Comparison of ENCODE assay signal across 21 cellular contexts in genomic region chr2:163656622-163657021, GRCh38.
DNase-seq lines count a peak whose midpoint lies in the region; TF ChIP-seq lines count a peak whose summit lies in the region.
"Had no signal": no experiment of that assay in that cellular context is flagged by ENCODE, and none has a peak within 500 bp of the region (broad histone marks: within the 10 kb centered on the region; RNA-seq: fewer than 3 reads in every experiment).

No MANE protein-coding gene starts in this region.

- POLR2A ChIA-PET in SK-N-SH (lab: Yijun Ruan, JAX) (no interaction called here), PC-9 (lab: Charles Lee; ENCODE audit: unreplicated experiment) (no interaction called here)

- H3K9me3 Mint-ChIP-seq in chondrocyte (ENCODE audit: low read depth) (no peaks in the 10 kb centered on the region), progenitor cell of endocrine pancreas (ENCODE audit: low read depth) (peaks cover under 1% of the 10 kb centered on the region)
- H3K9me3 Mint-ChIP-seq: activated B cell treated with CpG ODN at 0.5 μM for 24 hours had no signal

- no TSS peak for BruUV-seq in PC-9 (replicated peaks; lab: Mats Ljungman, UMichigan)

- DNase-seq in SK-N-SH, result no peak
- no peak for DNase-seq in chondrocyte (ENCODE audit: low spot score)
- DNase-seq in right atrium auricular region (ENCODE audit: low spot score), result no peak
- peak; percentile 34 for DNase-seq in retina
- no peak for DNase-seq in progenitor cell of endocrine pancreas (ENCODE audit: low spot score, unreplicated experiment)
- DNase-seq in UCSD-AML1 (lab: John Stamatoyannopoulos, UW; ENCODE audit: unreplicated experiment), result no peak
- DNase-seq in PC-9, result no peak
- DNase-seq: activated B cell treated with CpG ODN at 0.5 μM for 24 hours; activated naive CD4-positive, alpha-beta T cell; activated T-cell treated with anti-CD3 and anti-CD28 coated beads, Interleukin-2, amount 50 U/mL, for 72 hours; kidney; NCI-H2029; NCI-H345; NCI-H748 treated with DMSO at 0.1 percent for 48 hours; SHP77; stimulated activated naive B cell treated with anti-CD40 and anti-IgM and Interleukin-4, amounts not matched to agents 10 μg/mL and 1 μg/mL and 100 μg/mL, for 72 hours; SW 1271; T-helper 9 cell; uterus had no signal

- 0 out of 2 replicates have a peak overlapping the region, but pooled peaks have one; percentile 15 for H3K9ac ChIP-seq in SK-N-SH

- H3K4me1 Mint-ChIP-seq in chondrocyte (ENCODE audit: low read depth), result peaks cover 61% of the 10 kb centered on the region
- peaks cover 1% of the 10 kb centered on the region for H3K4me1 Mint-ChIP-seq in progenitor cell of endocrine pancreas (ENCODE audit: low read depth)
- H3K4me1 Mint-ChIP-seq: activated B cell treated with CpG ODN at 0.5 μM for 24 hours; stimulated activated naive B cell treated with anti-CD40 and anti-IgM and Interleukin-4, amounts not matched to agents 10 μg/mL and 1 μg/mL and 100 μg/mL, for 72 hours had no signal

- no peaks in the 10 kb centered on the region for H3K36me3 ChIP-seq in SK-N-SH (replicated peaks in 1 of 2; ENCODE audit: control insufficient read depth in 1 of 2, insufficient read depth in 2 of 2, low read length in 1 of 2)
- H3K36me3 ChIP-seq in right atrium auricular region, result no peaks in the 10 kb centered on the region
- no peaks in the 10 kb centered on the region for H3K36me3 ChIP-seq in PC-9 (ENCODE audit: low read depth)
- H3K36me3 ChIP-seq: MG63, uterus had no signal

- H3K4me1 ChIP-seq in SK-N-SH (ENCODE audit: control insufficient read depth in 1 of 2, insufficient read depth in 2 of 2, low read depth in 1 of 2, low read length in 1 of 2) (peaks cover 5 to 8% of the 10 kb centered on the region in 2 experiments), right atrium auricular region (peaks cover 0 to 18% of the 10 kb centered on the region in 2 donors), PC-9 (replicated peaks; ENCODE audit: insufficient read depth) (no peaks in the 10 kb centered on the region)
- H3K4me1 ChIP-seq: uterus had no signal

- H2AFZ ChIP-seq in SK-N-SH (ENCODE audit: low read depth) (0 out of 2 replicates have a peak overlapping the region, but pooled peaks have one; percentile 23), PC-9 (no peak overlapping the region)

- no peaks in the 10 kb centered on the region for H3K9me2 ChIP-seq in SK-N-SH
- no peaks in the 10 kb centered on the region for H3K9me2 ChIP-seq in PC-9 (ENCODE audit: insufficient read depth)

- CTCF ChIA-PET in SK-N-SH (lab: Yijun Ruan, JAX) (interaction anchor here (1.5 kb wide), 1 partner anchor 10 kb away, joined by 6 read pairs; no protein-coding TSS in a partner anchor), PC-9 (lab: Charles Lee) (no interaction called here)

- H4K20me1 ChIP-seq in SK-N-SH (ENCODE audit: insufficient read depth) (no peaks in the 10 kb centered on the region), PC-9 (ENCODE audit: insufficient read depth) (no peaks in the 10 kb centered on the region)

- H3K27me3 ChIP-seq in SK-N-SH (ENCODE audit: insufficient read depth), result no peaks in the 10 kb centered on the region
- H3K27me3 ChIP-seq in right atrium auricular region, result no peaks in the 10 kb centered on the region
- H3K27me3 ChIP-seq in PC-9 (ENCODE audit: insufficient read depth, low read depth), result no peaks in the 10 kb centered on the region
- H3K27me3 ChIP-seq: MG63, uterus had no signal

- TF ChIP-seq CTCF in SK-N-SH (IDR thresholded peaks at IDR 0.05) (no peak), chondrocyte (IDR thresholded peaks at IDR 0.05) (no peak), right atrium auricular region (IDR thresholded peaks at IDR 0.05) (no peak), progenitor cell of endocrine pancreas (IDR thresholded peaks at IDR 0.05; ENCODE audit: unreplicated experiment) (no peak), PC-9 (conservative IDR thresholded peaks at IDR 0.05) (no peak)

- peak overlapping the region; percentile 57 for H3K27ac Mint-ChIP-seq in chondrocyte (ENCODE audit: unreplicated experiment)
- no peak overlapping the region for H3K27ac Mint-ChIP-seq in progenitor cell of endocrine pancreas
- H3K27ac Mint-ChIP-seq: activated B cell treated with CpG ODN at 0.5 μM for 24 hours; activated T-cell treated with anti-CD3 and anti-CD28 coated beads, Interleukin-2, amount 50 U/mL, for 72 hours; stimulated activated naive B cell treated with anti-CD40 and anti-IgM and Interleukin-4, amounts not matched to agents 10 μg/mL and 1 μg/mL and 100 μg/mL, for 72 hours had no signal

- H3K4me3 Mint-ChIP-seq in chondrocyte (ENCODE audit: unreplicated experiment), result no peak overlapping the region
- no peak overlapping the region for H3K4me3 Mint-ChIP-seq in progenitor cell of endocrine pancreas (ENCODE audit: low read depth)
- H3K4me3 Mint-ChIP-seq: activated B cell treated with CpG ODN at 0.5 μM for 24 hours; activated T-cell treated with anti-CD3 and anti-CD28 coated beads, Interleukin-2, amount 50 U/mL, for 72 hours; stimulated activated naive B cell treated with anti-CD40 and anti-IgM and Interleukin-4, amounts not matched to agents 10 μg/mL and 1 μg/mL and 100 μg/mL, for 72 hours had no signal

- H3K27me3 Mint-ChIP-seq in chondrocyte (ENCODE audit: low read depth) (no peaks in the 10 kb centered on the region), progenitor cell of endocrine pancreas (no peaks in the 10 kb centered on the region)
- H3K27me3 Mint-ChIP-seq: activated B cell treated with CpG ODN at 0.5 μM for 24 hours; stimulated activated naive B cell treated with anti-CD40 and anti-IgM and Interleukin-4, amounts not matched to agents 10 μg/mL and 1 μg/mL and 100 μg/mL, for 72 hours had no signal

- no peak for TF ChIP-seq RAD21 in SK-N-SH (IDR thresholded peaks at IDR 0.05; ENCODE audit: low read length)

- H3F3A ChIP-seq in SK-N-SH (replicated peaks; ENCODE audit: insufficient read depth), result peaks cover 11% of the 10 kb centered on the region
- no peaks in the 10 kb centered on the region for H3F3A ChIP-seq in PC-9 (ENCODE audit: insufficient read depth, low read depth)

- 32% methylated on average over 1 of the region's 1 CpG for WGBS in SK-N-SH (ENCODE audit: low lambda C conversion rate)

- H3K9me3 ChIP-seq in SK-N-SH (no peaks in the 10 kb centered on the region), right atrium auricular region (no peaks in the 10 kb centered on the region), PC-9 (ENCODE audit: insufficient read depth, low read depth) (no peaks in the 10 kb centered on the region)
- H3K9me3 ChIP-seq: MG63, uterus had no signal

- peak overlapping the region; percentile 23; the same call in 1 of the 2 replicates for H3K4me2 ChIP-seq in SK-N-SH
- no peak overlapping the region for H3K4me2 ChIP-seq in PC-9

- H3K27ac ChIP-seq in SK-N-SH (ENCODE audit: low read depth in 2 of 2, low read length in 1 of 2) (peak overlapping the region; percentile 53 to 68; a peak in 3 of 4 replicates), right atrium auricular region (peak overlapping the region; percentile 8 to 63), PC-9 (no peak overlapping the region)
- H3K27ac ChIP-seq: uterus had no signal

- H3K4me3 ChIP-seq in SK-N-SH (ENCODE audit: low read depth in 2 of 2, low read length in 1 of 2) (no peak overlapping the region), right atrium auricular region (no peak overlapping the region), PC-9 (no peak overlapping the region)
- H3K4me3 ChIP-seq: K562, MG63, uterus had no signal

- H3K79me2 ChIP-seq in SK-N-SH (ENCODE audit: insufficient read depth) (no peaks in the 10 kb centered on the region), PC-9 (ENCODE audit: low read depth) (no peaks in the 10 kb centered on the region)

- H3K36me3 Mint-ChIP-seq in chondrocyte (ENCODE audit: low read depth) (no peaks in the 10 kb centered on the region), progenitor cell of endocrine pancreas (ENCODE audit: insufficient read depth) (peaks cover under 1% of the 10 kb centered on the region)
- H3K36me3 Mint-ChIP-seq: stimulated activated naive B cell treated with anti-CD40 and anti-IgM and Interleukin-4, amounts not matched to agents 10 μg/mL and 1 μg/mL and 100 μg/mL, for 72 hours had no signal

- intact Hi-C loops in PC-9 (cut with micrococcal nuclease; ENCODE audit: unreplicated experiment), result no loop called here

- no peak for TF ChIP-seq EP300 in SK-N-SH (IDR thresholded peaks at IDR 0.05; ENCODE audit: borderline replicate concordance in 1 of 2, low read depth in 1 of 2, low read length in 1 of 2)

TF ChIP-seq in SK-N-SH, 30 proteins besides CTCF, POLR2A, EP300 and RAD21 (continues in another document):
- TF ChIP-seq TCF12 (IDR thresholded peaks at IDR 0.05) (peak; percentile 19; the same call in 1 of the 2 replicates), PBX3 (IDR thresholded peaks at IDR 0.05) (peak; percentile 31), ZBTB33 (IDR thresholded peaks at IDR 0.05; ENCODE audit: borderline replicate concordance, low read depth) (no peak), NFIC (IDR thresholded peaks at IDR 0.05; ENCODE audit: borderline replicate concordance) (peak; percentile 58; the same call in 1 of the 2 replicates)
